Comparison of ENCODE assay signal across 30 cellular contexts in genomic region chr5:144433140-144433822, GRCh38.
"Had no signal": no experiment of that assay in that cellular context is flagged by ENCODE, and none has a peak within 500 bp of the region (broad histone marks: within the 10 kb centered on the region; RNA-seq: fewer than 3 reads in every experiment).

No MANE protein-coding gene starts in this region.

- H3K36me3 Mint-ChIP-seq: mesothelial cell of epicardium; naive B cell; natural killer cell; stimulated activated naive B cell treated with anti-CD40 and anti-IgM and Interleukin-4, amounts not matched to agents 10 μg/mL and 1 μg/mL and 100 μg/mL, for 72 hours had no signal

- H3K9me3 ChIP-seq: left lung, lower lobe of right lung, sigmoid colon, stomach, testis, thyroid gland, transverse colon, upper lobe of left lung, vagina had no signal

- H3K4me1 Mint-ChIP-seq: naive B cell; natural killer cell; stimulated activated naive B cell treated with anti-CD40 and anti-IgM and Interleukin-4, amounts not matched to agents 10 μg/mL and 1 μg/mL and 100 μg/mL, for 72 hours had no signal

- ATAC-seq: heart right ventricle; left cardiac atrium; left lung; lower lobe of right lung; natural killer cell; right cardiac atrium; stimulated activated naive B cell treated with anti-CD40 and anti-IgM and Interleukin-4, amounts not matched to agents 10 μg/mL and 1 μg/mL and 100 μg/mL, for 72 hours; stimulated activated naive CD8-positive, alpha-beta T cell treated with anti-CD3 and anti-CD28 coated beads, Interleukin-15, Interleukin-2, amounts not matched to agents 100 U/mL and 50 U/mL, for 24 hours had no signal

- H2AFZ ChIP-seq: parathyroid adenoma had no signal

- H3K27ac ChIP-seq: heart right ventricle, left lung, lower lobe of right lung, parathyroid adenoma, sigmoid colon, stomach, testis, thyroid gland, transverse colon, upper lobe of left lung, vagina had no signal

- H3K4me2 ChIP-seq: smooth muscle cell had no signal

- DNase-seq: heart right ventricle; hippocampal formation; kidney glomerular epithelial cell; left cardiac atrium; left lung; lower lobe of right lung; mammary epithelial cell; mesenchymal stem cell; naive B cell; natural killer cell; nephron progenitor cell; retina; right cardiac atrium; sigmoid colon; stimulated activated CD4-positive, alpha-beta T cell treated with anti-CD3 and anti-CD28 coated beads, Interleukin-1b, Interleukin-23, amount 100 ng/mL, for 48 hours; stimulated activated CD4-positive, alpha-beta T cell treated with anti-CD3 and anti-CD28 coated beads, Interleukin-2, amount 100 ng/mL, for 48 hours; stimulated activated CD4-positive, alpha-beta T cell treated with anti-CD3 and anti-CD28 coated beads, Interleukin-4, amount 100 ng/mL, for 4 hours; stimulated activated CD8-positive, alpha-beta memory T cell treated with anti-CD3 and anti-CD28 coated beads, Interleukin-4, amount 100 ng/mL, for 48 hours; stimulated activated naive B cell treated with anti-CD40 and anti-IgM and Interleukin-4, amounts not matched to agents 10 μg/mL and 1 μg/mL and 100 μg/mL, for 72 hours; stimulated activated naive CD8-positive, alpha-beta T cell treated with anti-CD3 and anti-CD28 coated beads, Interleukin-15, Interleukin-2, amounts not matched to agents 100 U/mL and 50 U/mL, for 24 hours; stomach; testis; thyroid gland; transverse colon; upper lobe of left lung had no signal

- H3K36me3 ChIP-seq: heart right ventricle, left lung, lower lobe of right lung, sigmoid colon, stomach, thyroid gland, transverse colon, upper lobe of left lung, vagina had no signal

- H3K79me2 ChIP-seq: parathyroid adenoma had no signal

- H3K4me1 ChIP-seq: left lung, lower lobe of right lung, parathyroid adenoma, sigmoid colon, stomach, testis, thyroid gland, transverse colon, upper lobe of left lung, vagina had no signal

- H3K9me3 Mint-ChIP-seq: mesothelial cell of epicardium; nephron progenitor cell; stimulated activated naive B cell treated with anti-CD40 and anti-IgM and Interleukin-4, amounts not matched to agents 10 μg/mL and 1 μg/mL and 100 μg/mL, for 72 hours had no signal

- H3K27me3 Mint-ChIP-seq: naive B cell; stimulated activated naive B cell treated with anti-CD40 and anti-IgM and Interleukin-4, amounts not matched to agents 10 μg/mL and 1 μg/mL and 100 μg/mL, for 72 hours had no signal

- H3K4me3 Mint-ChIP-seq: mesothelial cell of epicardium; naive B cell; natural killer cell; nephron progenitor cell; stimulated activated naive B cell treated with anti-CD40 and anti-IgM and Interleukin-4, amounts not matched to agents 10 μg/mL and 1 μg/mL and 100 μg/mL, for 72 hours had no signal

- FAIRE-seq: keratinocyte had no signal

- H3K4me3 ChIP-seq: heart right ventricle, left lung, lower lobe of right lung, sigmoid colon, smooth muscle cell, stomach, testis, thyroid gland, transverse colon, upper lobe of left lung, vagina had no signal

- H3K9ac ChIP-seq: parathyroid adenoma had no signal

- H3K27me3 ChIP-seq: heart right ventricle, left lung, sigmoid colon, stomach, testis, thyroid gland, transverse colon, upper lobe of left lung, vagina had no signal

- H3K27ac Mint-ChIP-seq: mesothelial cell of epicardium; naive B cell; natural killer cell; nephron progenitor cell; stimulated activated naive B cell treated with anti-CD40 and anti-IgM and Interleukin-4, amounts not matched to agents 10 μg/mL and 1 μg/mL and 100 μg/mL, for 72 hours had no signal
